Comparison of ENCODE assay signal across 18 cellular contexts in genomic region chr9:70642421-70642820, GRCh38.
"Had no signal": no experiment of that assay in that cellular context is flagged by ENCODE, and none has a peak within 500 bp of the region (broad histone marks: within the 10 kb centered on the region; RNA-seq: fewer than 3 reads in every experiment).

No MANE protein-coding gene starts in this region.

- H3K4me1 ChIP-seq: gastrocnemius medialis, heart right ventricle, left lung, lower lobe of right lung had no signal

- H3K9me3 ChIP-seq: esophagus muscularis mucosa, gastrocnemius medialis, heart right ventricle, left lung, lower lobe of right lung had no signal

- H3K4me3 ChIP-seq: coronary artery, dorsolateral prefrontal cortex, esophagus muscularis mucosa, gastrocnemius medialis, heart right ventricle, left lung, lower lobe of right lung had no signal

- H3K27me3 ChIP-seq: dorsolateral prefrontal cortex, esophagus muscularis mucosa, gastrocnemius medialis, heart right ventricle, left lung had no signal

- H3K36me3 ChIP-seq: esophagus muscularis mucosa, gastrocnemius medialis, heart right ventricle, left lung, lower lobe of right lung had no signal

- H3K27ac ChIP-seq: coronary artery, esophagus muscularis mucosa, gastrocnemius medialis, heart right ventricle, left lung, lower lobe of right lung had no signal

- ATAC-seq: gastrocnemius medialis, heart right ventricle, left cardiac atrium, left lung, left ventricle myocardium superior, lower lobe of right lung had no signal

- DNase-seq: dermis blood vessel endothelial cell; effector CD4-positive, alpha-beta T cell; effector memory CD4-positive, alpha-beta T cell; foreskin melanocyte; gastrocnemius medialis; glutamatergic neuron; head of caudate nucleus; heart right ventricle; hippocampal formation; left cardiac atrium; left lung; left ventricle myocardium superior; lower lobe of right lung; mesenchymal stem cell; midbrain had no signal
